Comparison of ENCODE assay signal across 9 cellular contexts in genomic region chr12:53677612-53678133, GRCh38. TPM values are rescaled to one million over a fixed set of nuclear protein-coding genes. Genes with fewer than 3 reads are reported as not detected.
DNase-seq lines count a peak whose midpoint lies in the region; ATAC-seq and TF ChIP-seq lines count a peak whose summit lies in the region.
"Had no signal": no experiment of that assay in that cellular context is flagged by ENCODE, and none has a peak within 500 bp of the region (broad histone marks: within the 10 kb centered on the region; RNA-seq: fewer than 3 reads in every experiment).

No MANE protein-coding gene starts in this region.

- H3K27me3 ChIP-seq in esophagus (ENCODE audit: control insufficient read depth in 1 of 2, insufficient read depth in 2 of 2, low read length in 2 of 2) (no peaks in the 10 kb centered on the region), neuron (ENCODE audit: insufficient read depth, low read length) (no peaks in the 10 kb centered on the region)

- peaks cover 0 to 17% (median 13%) of the 10 kb centered on the region in 3 donors for H3K4me1 Mint-ChIP-seq in IgD-negative memory B cell

- TF ChIP-seq CTCF in AG09309 (IDR thresholded peaks at IDR 0.05; ENCODE audit: control insufficient read depth, insufficient read depth, low read depth, low read length, missing control alignments) = no peak

- H3K4me1 ChIP-seq in esophagus (ENCODE audit: control insufficient read depth in 2 of 2, insufficient read depth in 2 of 2, low read length in 1 of 2) (peaks cover 2 to 5% of the 10 kb centered on the region in 2 donors), neuron (ENCODE audit: insufficient read depth, low read length) (peaks cover 11% of the 10 kb centered on the region)

- peak overlapping the region; percentile 84 to 92 for H3K27ac ChIP-seq in esophagus (ENCODE audit: low read depth in 2 of 2, low read length in 1 of 2)

- H3K36me3 Mint-ChIP-seq in IgD-negative memory B cell = no peaks in the 10 kb centered on the region

- ATAC-seq in HG02610 (IDR thresholded peaks at IDR 0.05; ENCODE audit: unreplicated experiment) = no peak
- ATAC-seq in GM19395 (IDR thresholded peaks at IDR 0.05; ENCODE audit: unreplicated experiment) = no peak
- no peak for ATAC-seq in GM21717 (IDR thresholded peaks at IDR 0.05; ENCODE audit: unreplicated experiment)
- ATAC-seq: left lobe of liver had no signal

- H3K9me3 ChIP-seq in esophagus (ENCODE audit: control insufficient read depth in 2 of 2, insufficient read depth in 1 of 2, low read depth in 1 of 2, low read length in 1 of 2) = no peaks in the 10 kb centered on the region
- H3K9me3 ChIP-seq in neuron (ENCODE audit: low read length) = no peaks in the 10 kb centered on the region

- DNase-seq in AG09309 (ENCODE audit: low read depth) = no peak
- no peak for DNase-seq in NCI-H69 (lab: John Stamatoyannopoulos, UW)

- H2AFZ ChIP-seq in neuron (ENCODE audit: low read depth, low read length) = no peak overlapping the region

- H3K4me3 Mint-ChIP-seq in IgD-negative memory B cell = peak overlapping the region; percentile 44 to 99 (median 84)

- H3K27me3 Mint-ChIP-seq in IgD-negative memory B cell = peaks cover 26% of the 10 kb centered on the region

- H3K4me3 ChIP-seq in AG09309 (ENCODE audit: control insufficient read depth, low read depth, low read length) (peak overlapping the region; percentile 19), esophagus (ENCODE audit: low read depth in 1 of 2, low read length in 2 of 2) (peak overlapping the region; percentile 20 to 61), neuron (ENCODE audit: low read length) (peak overlapping the region; percentile 31)

- H3K9me3 Mint-ChIP-seq in IgD-negative memory B cell = peaks cover 0 to 2% (median 0%) of the 10 kb centered on the region in 3 donors

- 48 to 54% methylated on average over 9 of the region's 9 CpGs for WGBS in esophagus, 2 donors

- no peaks in the 10 kb centered on the region for H3K36me3 ChIP-seq in esophagus (ENCODE audit: control insufficient read depth in 2 of 2, insufficient read depth in 2 of 2, low read length in 1 of 2)
- peaks cover 13% of the 10 kb centered on the region for H3K36me3 ChIP-seq in neuron (ENCODE audit: insufficient read depth, low read length)

- peak overlapping the region in 1 of 3 donors; percentile 26 for H3K27ac Mint-ChIP-seq in IgD-negative memory B cell

RNA-seq across cellular contexts. Expression of gene ATP5MC2, which starts 1.8 kb away (rescaled TPM):
- polyA plus RNA-seq in IgD-negative memory B cell (707 TPM), esophagus (100 to 1,000 TPM; 334 to 466 TPM)

RNA-seq across cellular contexts. Expression of gene CALCOCO1, which starts 49.6 kb away (rescaled TPM):
- polyA plus RNA-seq in IgD-negative memory B cell (52.0 TPM), esophagus (10 to 100 TPM; 49.7 to 72.7 TPM)

RNA-seq across cellular contexts. Expression of gene ATF7, which starts 51.5 kb away (rescaled TPM):
- polyA plus RNA-seq in IgD-negative memory B cell = 14.4 TPM
- 10 to 100 TPM; 15.9 to 23.5 TPM for polyA plus RNA-seq in esophagus
